In the genomic region with DNA sequence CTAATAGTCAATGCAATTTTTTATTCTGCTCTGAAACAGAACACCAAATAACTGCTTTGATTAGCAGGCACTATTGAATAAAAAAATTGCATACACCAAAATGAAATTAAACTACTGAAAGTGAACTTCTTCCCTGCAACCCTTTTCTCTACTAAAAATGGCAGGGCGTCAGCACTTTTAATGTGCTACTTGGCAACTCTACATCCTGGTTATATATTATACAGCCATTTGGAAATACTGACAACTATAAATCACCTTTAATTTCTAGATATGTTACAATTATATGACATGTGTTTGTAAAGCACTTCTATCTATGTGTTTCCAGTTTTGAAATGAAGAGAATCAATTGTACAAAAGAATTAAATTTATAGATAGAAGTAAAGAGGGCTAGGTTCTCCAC, we compare ENCODE assay signal across 20 cellular contexts.
"Had no signal": no experiment of that assay in that cellular context is flagged by ENCODE, and none has a peak within 500 bp of the region (broad histone marks: within the 10 kb centered on the region; RNA-seq: fewer than 3 reads in every experiment).

No MANE protein-coding gene starts in this region.

- ATAC-seq: SK-N-SH treated with all-trans-retinoic acid at 6 μM for 48 hours had no signal

- FAIRE-seq: HTR-8/SVneo had no signal

- DNase-seq: Karpas-422, KBM-7, MG63, NCI-H1092, NCI-H1105 treated with DMSO at 0.1 percent for 48 hours, NCI-H1417 treated with DMSO at 0.1 percent for 48 hours, NCI-H146, NCI-H1694 treated with DMSO at 0.1 percent for 48 hours, NCI-H1930, NCI-H2081, NCI-H2107, NCI-H2227 treated with DMSO at 0.1 percent for 48 hours, NCI-H524, NCI-H526 treated with DMSO at 0.1 percent for 48 hours, NCI-H748 treated with DMSO at 0.1 percent for 48 hours, SHP77 had no signal

- H3K9me3 ChIP-seq: MG63 had no signal

- H3K27ac ChIP-seq: HL-60, RWPE1 had no signal

- H3K4me3 ChIP-seq: MG63 had no signal
